Comparison of ENCODE assay signal across 16 cellular contexts in genomic region chrX:11416600-11416999, GRCh38.
DNase-seq lines count a peak whose midpoint lies in the region; ATAC-seq, FAIRE-seq and TF ChIP-seq lines count a peak whose summit lies in the region.
"Had no signal": no experiment of that assay in that cellular context is flagged by ENCODE, and none has a peak within 500 bp of the region (broad histone marks: within the 10 kb centered on the region; RNA-seq: fewer than 3 reads in every experiment).

No MANE protein-coding gene starts in this region.

- no peak overlapping the region for H3K27ac Mint-ChIP-seq in glutamatergic neuron (ENCODE audit: unreplicated experiment)
- H3K27ac Mint-ChIP-seq: H9 had no signal

- dilution Hi-C loops in endothelial cell of umbilical vein (cut with MboI; ENCODE audit: extremely low pct_ligation_motif_present, low sequenced_read_pairs): no loop called here

- no peak for FAIRE-seq in endothelial cell of umbilical vein (lab: Jason Lieb, UNC)
- FAIRE-seq: GM12878, GM18507, RCC 7860 had no signal

- no peaks in the 10 kb centered on the region for H3K27me3 Mint-ChIP-seq in glutamatergic neuron (ENCODE audit: unreplicated experiment)

- no peaks in the 10 kb centered on the region for H3K9me1 ChIP-seq in endothelial cell of umbilical vein (replicated peaks; ENCODE audit: control insufficient read depth, extremely low read depth, insufficient read depth, low read length)

- H2AFZ ChIP-seq in endothelial cell of umbilical vein (ENCODE audit: low read depth, low read length): peak overlapping the region; percentile 34

- H3K9ac ChIP-seq in endothelial cell of umbilical vein (replicated peaks; ENCODE audit: extremely low read depth, insufficient read depth, low read length): no peak overlapping the region

- no TSS peak for BruUV-seq in endothelial cell of umbilical vein (replicated peaks; lab: Mats Ljungman, UMichigan)

- no peaks in the 10 kb centered on the region for H4K20me1 ChIP-seq in endothelial cell of umbilical vein (replicated peaks; ENCODE audit: control insufficient read depth, extremely low read depth, insufficient read depth, low read length)

- H3K27me3 ChIP-seq in endothelial cell of umbilical vein (ENCODE audit: control insufficient read depth in 2 of 2, insufficient read depth in 2 of 2, low read length in 2 of 2): no peaks in the 10 kb centered on the region
- H3K27me3 ChIP-seq: BE2C had no signal

- no peaks in the 10 kb centered on the region for H3K9me3 ChIP-seq in endothelial cell of umbilical vein (replicated peaks; ENCODE audit: control insufficient read depth, insufficient read depth, low read length)
- H3K9me3 ChIP-seq: BE2C had no signal

- no peaks in the 10 kb centered on the region for H3K79me2 ChIP-seq in endothelial cell of umbilical vein (ENCODE audit: control insufficient read depth, insufficient read depth, low read length)

- CTCF ChIA-PET in endothelial cell of umbilical vein (lab: Charles Lee): no interaction called here

- no peaks in the 10 kb centered on the region for H3K9me3 Mint-ChIP-seq in glutamatergic neuron (ENCODE audit: unreplicated experiment)

- H3K4me2 ChIP-seq in endothelial cell of umbilical vein (ENCODE audit: insufficient read depth, low read length): peak overlapping the region; percentile 39

- ATAC-seq in GM18870 (IDR thresholded peaks at IDR 0.05; ENCODE audit: unreplicated experiment): no peak
- ATAC-seq: GM12878 had no signal

- TF ChIP-seq CTCF in endothelial cell of umbilical vein (IDR thresholded peaks at IDR 0.05; ENCODE audit: extremely low read depth in 1 of 2, insufficient read depth in 1 of 2, low read depth in 1 of 2, low read length in 2 of 2): no peak
- TF ChIP-seq CTCF in glutamatergic neuron (IDR thresholded peaks at IDR 0.05; ENCODE audit: partially characterized antibody, unreplicated experiment): no peak

- no peak overlapping the region for H3K4me3 Mint-ChIP-seq in glutamatergic neuron (ENCODE audit: unreplicated experiment)
- H3K4me3 Mint-ChIP-seq: H9 had no signal

- POLR2A ChIA-PET in endothelial cell of umbilical vein (lab: Charles Lee): no interaction called here

- no peak overlapping the region for H3K27ac ChIP-seq in endothelial cell of umbilical vein (ENCODE audit: insufficient read depth, low read depth, low read length)

- intact Hi-C loops in endothelial cell of umbilical vein (cut with micrococcal nuclease): no loop called here

- TF ChIP-seq POLR2A in endothelial cell of umbilical vein (IDR thresholded peaks at IDR 0.05; ENCODE audit: low read depth, low read length): no peak

- peaks cover 11% of the 10 kb centered on the region for H3K4me1 ChIP-seq in endothelial cell of umbilical vein (ENCODE audit: control insufficient read depth, extremely low read depth, insufficient read depth, low read length)
- H3K4me1 ChIP-seq: BE2C had no signal

- H3K36me3 ChIP-seq in endothelial cell of umbilical vein (ENCODE audit: control insufficient read depth in 2 of 2, extremely low read depth in 1 of 2, insufficient read depth in 2 of 2, low read length in 2 of 2): no peaks in the 10 kb centered on the region
- H3K36me3 ChIP-seq: BE2C had no signal

- H3K4me3 ChIP-seq in Jurkat, Clone E6-1 (ENCODE audit: low read length): peak overlapping the region; percentile 45
- H3K4me3 ChIP-seq in endothelial cell of umbilical vein (replicated peaks in 1 of 3; ENCODE audit: insufficient read depth in 1 of 3, low read depth in 1 of 3, low read length in 3 of 3): no peak overlapping the region
- H3K4me3 ChIP-seq: GM12878 had no signal

- DNase-seq in Jurkat, Clone E6-1 (ENCODE audit: low read depth, low spot score): peak; percentile 72
- DNase-seq in NCI-H69 (lab: John Stamatoyannopoulos, UW) (peak; percentile 0), endothelial cell of umbilical vein (ENCODE audit: low read depth, low spot score) (peak; percentile 20), renal cortical epithelial cell (ENCODE audit: low read depth) (peak; percentile 40), glutamatergic neuron (no peak), NCI-H774 (lab: John Stamatoyannopoulos, UW) (no peak), NCI-H1048 (lab: John Stamatoyannopoulos, UW) (no peak)
- DNase-seq: BE2C, DMS79, H9, NCI-H1092, NCI-H446 treated with DMSO at 0.1 percent for 48 hours had no signal

- H3K4me1 Mint-ChIP-seq in glutamatergic neuron (ENCODE audit: low read depth, unreplicated experiment): no peaks in the 10 kb centered on the region
- H3K4me1 Mint-ChIP-seq: H9 had no signal

- no peaks in the 10 kb centered on the region for H3K36me3 Mint-ChIP-seq in glutamatergic neuron (ENCODE audit: unreplicated experiment)

TF ChIP-seq in endothelial cell of umbilical vein, 7 proteins besides CTCF, POLR2A, EP300 and RAD21:
- no peak for TF ChIP-seq EZH2 (IDR thresholded peaks at IDR 0.05; ENCODE audit: borderline replicate concordance, low read depth, low read length, severe bottlenecking)

Comparison
In these comparisons a context has a peak if more than half of its experiments do, and no peak if none do; other contexts are left out.
1. DNase-seq: peak in Jurkat, Clone E6-1 (single experiment), NCI-H69 (single experiment), endothelial cell of umbilical vein (single experiment) and renal cortical epithelial cell (single experiment); none in glutamatergic neuron (single experiment), NCI-H774 (single experiment) and NCI-H1048 (single experiment).